Comparison of ENCODE assay signal across 22 cellular contexts in genomic region chr5:10158886-10159285, GRCh38.
A peak's percentile ranks its signal among the peaks of the same experiment; 100 is the strongest.
DNase-seq lines count a peak whose midpoint lies in the region; ATAC-seq and TF ChIP-seq lines count a peak whose summit lies in the region.
"Had no signal": no experiment of that assay in that cellular context is flagged by ENCODE, and none has a peak within 500 bp of the region (broad histone marks: within the 10 kb centered on the region; RNA-seq: fewer than 3 reads in every experiment).

No MANE protein-coding gene starts in this region.

- no peak for ATAC-seq in activated CD4-positive, CD25-positive, alpha-beta regulatory T cell treated with anti-CD3 and anti-CD28 coated beads, Interleukin-2, amount 50 U/mL, for 24 hours

- H3K27ac Mint-ChIP-seq in H9 (no peak overlapping the region; a peak in 1 of 7 replicates), endodermal cell (no peak overlapping the region)
- H3K27ac Mint-ChIP-seq: CD8-positive, alpha-beta memory T cell had no signal

- H3K9me3 ChIP-seq in H9 (ENCODE audit: control insufficient read depth, low read depth, low read length) (no peaks in the 10 kb centered on the region), endodermal cell (ENCODE audit: control insufficient read depth, low read length) (no peaks in the 10 kb centered on the region), osteoblast (ENCODE audit: low read depth, low read length) (no peaks in the 10 kb centered on the region)
- H3K9me3 ChIP-seq: HAP-1 had no signal

- H3K9ac ChIP-seq in H9 (ENCODE audit: extremely low read depth, insufficient read length, low read length) (no peak overlapping the region), endodermal cell (ENCODE audit: extremely low read depth, low read length, poor library complexity, severe bottlenecking) (no peak overlapping the region)
- H3K9ac ChIP-seq: BLaER1 treated with 17β-estradiol and CSF1 and Interleukin-3, amounts not matched to agents 10 nM and 100 nM had no signal

- H2BK5ac ChIP-seq in H9 (ENCODE audit: insufficient read length, low read length) = no peak overlapping the region

- H3K14ac ChIP-seq in H9 (ENCODE audit: insufficient read depth, low read length) = no peak overlapping the region

- H2BK15ac ChIP-seq in H9 (ENCODE audit: low read depth, low read length) = no peak overlapping the region

- no peaks in the 10 kb centered on the region for H3K27me3 ChIP-seq in H9 (ENCODE audit: insufficient read depth, low read length)
- no peaks in the 10 kb centered on the region for H3K27me3 ChIP-seq in endodermal cell (ENCODE audit: control insufficient read depth, insufficient read depth, low read length, poor library complexity, severe bottlenecking)
- H3K27me3 ChIP-seq in osteoblast (ENCODE audit: insufficient read depth, low read length) = no peaks in the 10 kb centered on the region
- H3K27me3 ChIP-seq: BLaER1 treated with 17β-estradiol and CSF1 and Interleukin-3, amounts not matched to agents 10 nM and 100 nM had no signal

- DNase-seq in H9 (no peak), SK-MEL-5 (ENCODE audit: low read depth, low spot score) (peak; percentile 37), endodermal cell (no peak), osteoblast (ENCODE audit: insufficient read length, low spot score, missing footprints) (no peak), amygdala (lab: John Stamatoyannopoulos, UW) (no peak), activated gamma-delta T cell (lab: John Stamatoyannopoulos, UW) (no peak)
- DNase-seq: CD8-positive, alpha-beta memory T cell; DMS79; IMR-90; Kasumi-1; MM.1S; NCI-H1092 treated with DMSO at 0.1 percent for 48 hours; NCI-H146; NCI-H2081 treated with DMSO at 0.1 percent for 48 hours; NCI-H2227 treated with DMSO at 0.1 percent for 48 hours; NCI-H510A treated with DMSO at 0.1 percent for 48 hours; NCI-H774; SIG-M5 had no signal

- H3K23ac ChIP-seq in H9 (ENCODE audit: insufficient read length, low read depth, low read length) = no peak overlapping the region

- peak; percentile 45 for TF ChIP-seq CTCF in H9 (conservative IDR thresholded peaks at IDR 0.05)
- TF ChIP-seq CTCF in endodermal cell (conservative IDR thresholded peaks at IDR 0.05) = peak; percentile 49
- TF ChIP-seq CTCF in osteoblast (IDR thresholded peaks at IDR 0.05; ENCODE audit: extremely low read depth, low read depth, low read length) = peak; percentile 15

- no peak overlapping the region for H3K18ac ChIP-seq in H9 (ENCODE audit: insufficient read length, low read depth, low read length)

- H3K23me2 ChIP-seq in H9 (ENCODE audit: insufficient read length, low read depth, low read length, poor library complexity, severe bottlenecking) = no peaks in the 10 kb centered on the region

- H3K36me3 Mint-ChIP-seq in H9 (ENCODE audit: insufficient read depth in 1 of 3, low read depth in 3 of 3) (peaks cover 0 to under 1% (median 0%) of the 10 kb centered on the region in 3 experiments; a peak in 1 of 7 replicates), endodermal cell (ENCODE audit: low read depth) (no peaks in the 10 kb centered on the region)

- no peak overlapping the region; a peak in 1 of 5 replicates for H3K4me3 Mint-ChIP-seq in H9
- no peak overlapping the region for H3K4me3 Mint-ChIP-seq in endodermal cell
- H3K4me3 Mint-ChIP-seq: CD8-positive, alpha-beta memory T cell had no signal

- no peak overlapping the region for H3K4me3 ChIP-seq in endodermal cell (ENCODE audit: low read length)
- no peak overlapping the region for H3K4me3 ChIP-seq in osteoblast (ENCODE audit: insufficient read depth, low read length)
- H3K4me3 ChIP-seq: BLaER1 treated with 17β-estradiol and CSF1 and Interleukin-3, amounts not matched to agents 10 nM and 100 nM; HAP-1 had no signal

- no peak overlapping the region for H2BK120ac ChIP-seq in H9 (ENCODE audit: low read depth, low read length, poor library complexity, severe bottlenecking)

- H3K27me3 Mint-ChIP-seq in H9 (ENCODE audit: low read depth) (peaks cover 19% of the 10 kb centered on the region), endodermal cell (ENCODE audit: insufficient read depth) (no peaks in the 10 kb centered on the region)

- no peak overlapping the region for H4K8ac ChIP-seq in H9 (replicated peaks; ENCODE audit: insufficient read length, low read depth, low read length)

- H4K91ac ChIP-seq in H9 (ENCODE audit: insufficient read length, low read depth, low read length) = no peak overlapping the region

- no peaks in the 10 kb centered on the region for H3K79me1 ChIP-seq in H9 (ENCODE audit: insufficient read depth, low read depth, low read length, poor library complexity, severe bottlenecking)

- H3K4me1 ChIP-seq in H9 (ENCODE audit: insufficient read depth, low read length) = peaks cover 2% of the 10 kb centered on the region
- H3K4me1 ChIP-seq in endodermal cell (ENCODE audit: control insufficient read depth, insufficient read depth, low read length) = peaks cover 26% of the 10 kb centered on the region
- no peaks in the 10 kb centered on the region for H3K4me1 ChIP-seq in osteoblast (ENCODE audit: insufficient read depth, low read length)
- H3K4me1 ChIP-seq: BLaER1 treated with 17β-estradiol and CSF1 and Interleukin-3, amounts not matched to agents 10 nM and 100 nM; HAP-1 had no signal

- in situ Hi-C loops in SK-MEL-5 (cut with HindIII; ENCODE audit: low pct_unique_long_range_greater_than_20kb, low sequenced_read_pairs) = no loop called here

- no peak overlapping the region for H2BK20ac ChIP-seq in H9 (ENCODE audit: low read depth, low read length, poor library complexity, severe bottlenecking)

- H3K9me3 Mint-ChIP-seq in H9 (peaks cover under 1 to 2% of the 10 kb centered on the region in 2 experiments; a peak in 3 of 5 replicates), endodermal cell (peaks cover 4% of the 10 kb centered on the region)

- H3K27ac ChIP-seq in H9 (ENCODE audit: insufficient read length, low read depth, low read length) (no peak overlapping the region), endodermal cell (ENCODE audit: low read depth, low read length) (no peak overlapping the region), osteoblast (ENCODE audit: low read depth, low read length) (no peak overlapping the region)
- H3K27ac ChIP-seq: BLaER1 treated with 17β-estradiol and CSF1 and Interleukin-3, amounts not matched to agents 10 nM and 100 nM; RWPE1 had no signal

- no peak overlapping the region for H2BK12ac ChIP-seq in H9 (ENCODE audit: insufficient read length, low read depth, low read length)

- no peaks in the 10 kb centered on the region for H3K79me2 ChIP-seq in H9 (ENCODE audit: insufficient read depth, low read length)
- no peaks in the 10 kb centered on the region for H3K79me2 ChIP-seq in osteoblast (ENCODE audit: insufficient read depth, low read length)

- H4K20me1 ChIP-seq in H9 (ENCODE audit: control insufficient read depth, insufficient read depth, insufficient read length) (no peaks in the 10 kb centered on the region), osteoblast (ENCODE audit: insufficient read depth, low read length) (no peaks in the 10 kb centered on the region)
- H4K20me1 ChIP-seq: BLaER1 treated with 17β-estradiol and CSF1 and Interleukin-3, amounts not matched to agents 10 nM and 100 nM had no signal

- H3K4me2 ChIP-seq in H9 (ENCODE audit: insufficient read depth, insufficient read length, low read length) = no peak overlapping the region
- H3K4me2 ChIP-seq in osteoblast (ENCODE audit: insufficient read depth, low read length) = no peak overlapping the region
- H3K4me2 ChIP-seq: BLaER1 treated with 17β-estradiol and CSF1 and Interleukin-3, amounts not matched to agents 10 nM and 100 nM had no signal

- H2AFZ ChIP-seq in H9 (ENCODE audit: low read length) (no peak overlapping the region), osteoblast (ENCODE audit: low read length) (no peak overlapping the region)

- peaks cover 63 to 70% of the 10 kb centered on the region in 2 experiments for H3K4me1 Mint-ChIP-seq in H9
- H3K4me1 Mint-ChIP-seq in endodermal cell = peaks cover 63% of the 10 kb centered on the region
- H3K4me1 Mint-ChIP-seq: CD8-positive, alpha-beta memory T cell had no signal

- no peak overlapping the region for H2AK5ac ChIP-seq in H9 (ENCODE audit: insufficient read length, low read length)

- no peak overlapping the region for H4K5ac ChIP-seq in H9 (ENCODE audit: insufficient read length, low read depth, low read length)

- H3K36me3 ChIP-seq in endodermal cell (ENCODE audit: control insufficient read depth, insufficient read depth, low read length) (no peaks in the 10 kb centered on the region), osteoblast (ENCODE audit: insufficient read depth, low read length) (no peaks in the 10 kb centered on the region)
- H3K36me3 ChIP-seq: BLaER1 treated with 17β-estradiol and CSF1 and Interleukin-3, amounts not matched to agents 10 nM and 100 nM; HAP-1 had no signal

- H3K4ac ChIP-seq in H9 (ENCODE audit: low read depth, low read length) = no peak overlapping the region

- no peak overlapping the region for H3K56ac ChIP-seq in H9 (ENCODE audit: insufficient read length, low read depth, low read length)

- H3T11ph ChIP-seq in H9 (ENCODE audit: low read length) = no peak overlapping the region
